In genomic region chr3:165682734-165683133, GRCh38 we compare ENCODE assay signal across 27 cellular contexts.
"Had no signal": no experiment of that assay in that cellular context is flagged by ENCODE, and none has a peak within 500 bp of the region (broad histone marks: within the 10 kb centered on the region; RNA-seq: fewer than 3 reads in every experiment).

No MANE protein-coding gene starts in this region.

- ATAC-seq: effector memory CD8-positive, alpha-beta T cell; esophagus mucosa; foreskin keratinocyte; gastrocnemius medialis; gastroesophageal sphincter; heart left ventricle; heart right ventricle had no signal

- H3K27ac ChIP-seq: colonic mucosa, coronary artery, dorsolateral prefrontal cortex, epithelial cell of prostate, esophagus muscularis mucosa, esophagus squamous epithelium, foreskin keratinocyte, gastrocnemius medialis, gastroesophageal sphincter, heart left ventricle, heart right ventricle had no signal

- H3K27me3 ChIP-seq: colonic mucosa, dorsolateral prefrontal cortex, esophagus muscularis mucosa, esophagus squamous epithelium, foreskin keratinocyte, gastrocnemius medialis, gastroesophageal sphincter, heart left ventricle, heart right ventricle had no signal

- H3K4me1 ChIP-seq: colonic mucosa, esophagus squamous epithelium, foreskin keratinocyte, gastrocnemius medialis, heart left ventricle, heart right ventricle had no signal

- DNase-seq: colonic mucosa; cortex of kidney; dermis blood vessel endothelial cell; dorsolateral prefrontal cortex; effector CD4-positive, alpha-beta T cell; effector CD8-positive, alpha-beta T cell; effector memory CD4-positive, alpha-beta T cell; effector memory CD8-positive, alpha-beta T cell; endodermal cell; erythroblast; esophagus squamous epithelium; foreskin fibroblast; foreskin keratinocyte; foreskin melanocyte; gastrocnemius medialis; glutamatergic neuron; head of caudate nucleus; heart left ventricle; heart right ventricle had no signal

- H3K36me3 ChIP-seq: colonic mucosa, esophagus muscularis mucosa, esophagus squamous epithelium, gastrocnemius medialis, gastroesophageal sphincter, heart left ventricle, heart right ventricle had no signal

- H3K4me3 ChIP-seq: colonic mucosa, coronary artery, dorsolateral prefrontal cortex, esophagus muscularis mucosa, esophagus squamous epithelium, gastrocnemius medialis, gastroesophageal sphincter, heart left ventricle, heart right ventricle had no signal

- FAIRE-seq: colon, endometrium, endothelial cell of umbilical vein had no signal

- H3K9me3 ChIP-seq: colonic mucosa, esophagus muscularis mucosa, esophagus squamous epithelium, gastrocnemius medialis, gastroesophageal sphincter had no signal
